ENCODE assay signal across 8 cellular contexts in the genomic region with DNA sequence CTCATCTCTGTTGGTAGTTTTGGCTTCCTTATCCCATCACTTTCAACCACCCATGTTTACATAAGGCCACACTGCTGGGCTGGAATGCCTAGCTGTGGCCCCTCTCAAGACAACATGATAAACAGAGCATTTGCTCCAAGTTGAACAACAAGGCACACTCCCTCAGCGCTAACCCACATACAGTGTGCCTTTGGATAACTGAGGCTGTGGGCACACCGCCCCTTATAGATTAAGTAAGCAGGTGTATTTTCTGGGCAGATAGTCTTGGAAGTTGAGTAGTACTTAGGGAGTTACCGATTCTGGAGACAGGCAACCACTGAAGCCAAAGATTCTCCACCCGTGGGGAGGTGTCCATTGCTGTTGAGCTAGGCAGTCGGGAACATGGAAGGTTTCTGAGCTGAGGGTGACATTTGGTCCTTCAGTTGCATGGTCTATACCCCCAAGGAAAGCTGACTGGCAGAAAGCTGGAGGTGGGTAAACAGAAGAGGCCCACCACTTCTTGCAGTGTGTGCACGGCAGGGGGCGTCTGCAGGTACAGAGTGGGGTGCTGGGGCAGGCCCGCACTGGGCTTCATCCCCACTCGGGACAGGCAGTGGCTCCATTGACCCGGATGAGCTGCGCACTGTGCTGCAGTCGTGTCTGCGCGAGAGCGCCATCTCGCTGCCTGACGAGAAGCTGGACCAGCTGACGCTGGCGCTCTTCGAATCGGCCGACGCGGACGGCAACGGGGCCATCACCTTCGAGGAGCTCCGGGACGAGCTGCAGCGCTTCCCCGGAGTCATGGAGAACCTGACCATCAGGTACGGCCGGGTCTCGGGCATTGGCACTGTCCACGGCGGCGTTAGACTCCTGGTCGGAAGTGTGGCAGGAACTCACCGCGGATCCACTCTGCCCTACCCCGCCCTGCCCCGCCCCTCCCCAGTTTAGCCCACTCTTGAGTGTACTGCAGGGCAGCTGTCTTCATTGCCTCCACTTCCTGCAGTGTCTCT. TPM values are rescaled to one million over a fixed set of nuclear protein-coding genes. Genes with fewer than 3 reads are reported as not detected.
A peak's percentile ranks its signal among the peaks of the same experiment; 100 is the strongest.
DNase-seq lines count a peak whose midpoint lies in the region; ATAC-seq and TF ChIP-seq lines count a peak whose summit lies in the region.

No MANE protein-coding gene starts in this region.

- no peak for ATAC-seq in GM21526 (IDR thresholded peaks at IDR 0.05; ENCODE audit: low FRiP score, unreplicated experiment)

- H3K27me3 ChIP-seq in NT2/D1 (ENCODE audit: insufficient read depth, insufficient read length) (no peaks in the 10 kb centered on the region), hepatocyte (no peaks in the 10 kb centered on the region), skeletal muscle satellite cell (ENCODE audit: control insufficient read depth, insufficient read depth, low read length) (peaks cover 31% of the 10 kb centered on the region)

- H3K36me3 ChIP-seq in NT2/D1 (ENCODE audit: insufficient read depth, insufficient read length, low read length) (no peaks in the 10 kb centered on the region), hepatocyte (replicated peaks; ENCODE audit: insufficient read depth, low read depth) (no peaks in the 10 kb centered on the region), skeletal muscle satellite cell (ENCODE audit: insufficient read depth, low read length) (no peaks in the 10 kb centered on the region)

- peak; percentile 68 for DNase-seq in NT2/D1 (ENCODE audit: low read depth, low spot score)
- DNase-seq in amniotic epithelial cell (ENCODE audit: low read depth): peak; percentile 56
- DNase-seq in hepatocyte (ENCODE audit: low spot score): peak; percentile 76
- no peak for DNase-seq in NCI-H446 treated with DMSO at 0.1 percent for 48 hours (lab: John Stamatoyannopoulos, UW)
- DNase-seq in T-helper 9 cell: no peak

- 25% methylated on average over 25 of the region's 42 CpGs for WGBS in hepatocyte (ENCODE audit: low lambda C conversion rate, missing lambda C conversion rate)

- peak overlapping the region; percentile 42 for H3K4me3 ChIP-seq in NT2/D1 (ENCODE audit: insufficient read length, low read depth)
- no peak overlapping the region for H3K4me3 ChIP-seq in hepatocyte
- peak overlapping the region; percentile 57 for H3K4me3 ChIP-seq in skeletal muscle satellite cell (ENCODE audit: low read length)

- no peaks in the 10 kb centered on the region for H4K20me1 ChIP-seq in hepatocyte (ENCODE audit: insufficient read depth, poor library complexity, severe bottlenecking)

- no peaks in the 10 kb centered on the region for H3K9me3 ChIP-seq in NT2/D1 (ENCODE audit: insufficient read depth, low read length)
- H3K9me3 ChIP-seq in hepatocyte (ENCODE audit: low read depth): no peaks in the 10 kb centered on the region
- no peaks in the 10 kb centered on the region for H3K9me3 ChIP-seq in skeletal muscle satellite cell (replicated peaks; ENCODE audit: low read length)

- peak overlapping the region; percentile 28 for H2AFZ ChIP-seq in hepatocyte

- peak overlapping the region; percentile 79 for H3K4me2 ChIP-seq in hepatocyte
- H3K4me2 ChIP-seq in skeletal muscle satellite cell (ENCODE audit: low read length): peak overlapping the region; percentile 76

- peaks cover 3% of the 10 kb centered on the region for H3K4me1 ChIP-seq in NT2/D1 (ENCODE audit: insufficient read depth, insufficient read length)
- H3K4me1 ChIP-seq in hepatocyte (ENCODE audit: insufficient read depth): no peaks in the 10 kb centered on the region
- H3K4me1 ChIP-seq in skeletal muscle satellite cell (ENCODE audit: control insufficient read depth, insufficient read depth, low read length): peaks cover 27% of the 10 kb centered on the region

- TF ChIP-seq CTCF in GM12874 (IDR thresholded peaks at IDR 0.05; ENCODE audit: insufficient read depth, low read depth, low read length) (peak; percentile 32; the same call in 1 of the 2 replicates), hepatocyte (IDR thresholded peaks at IDR 0.05; ENCODE audit: poor library complexity) (peak; percentile 73)

- no peaks in the 10 kb centered on the region for H3K79me2 ChIP-seq in hepatocyte

- H3K9ac ChIP-seq in NT2/D1 (ENCODE audit: insufficient read length, low read depth) (peak overlapping the region; percentile 68), skeletal muscle satellite cell (ENCODE audit: low read depth, low read length) (no peak overlapping the region)

- H3K27ac ChIP-seq in hepatocyte: no peak overlapping the region

- H3K9me2 ChIP-seq in hepatocyte (replicated peaks; ENCODE audit: insufficient read depth): no peaks in the 10 kb centered on the region

RNA-seq across cellular contexts. Expression of gene NOX5, which starts 16.8 kb away (rescaled TPM):
- 0.13 TPM in 1 of 2 replicates, not detected in the other for total RNA-seq in hepatocyte
- polyA plus RNA-seq in hepatocyte: not detected in 2 replicates
- under 0.01 TPM in 1 of 2 replicates, not detected in the other for total RNA-seq in skeletal muscle satellite cell (2012; rRNA removed)

Comparison
In these comparisons a context has a peak if more than half of its experiments do, and no peak if none do; other contexts are left out.
1. DNase-seq: peak in NT2/D1 (single experiment), amniotic epithelial cell (single experiment) and hepatocyte (single experiment); none in NCI-H446 treated with DMSO at 0.1 percent for 48 hours (single experiment) and T-helper 9 cell (single experiment).